ENCODE assay signal across 26 cellular contexts in the genomic region with DNA sequence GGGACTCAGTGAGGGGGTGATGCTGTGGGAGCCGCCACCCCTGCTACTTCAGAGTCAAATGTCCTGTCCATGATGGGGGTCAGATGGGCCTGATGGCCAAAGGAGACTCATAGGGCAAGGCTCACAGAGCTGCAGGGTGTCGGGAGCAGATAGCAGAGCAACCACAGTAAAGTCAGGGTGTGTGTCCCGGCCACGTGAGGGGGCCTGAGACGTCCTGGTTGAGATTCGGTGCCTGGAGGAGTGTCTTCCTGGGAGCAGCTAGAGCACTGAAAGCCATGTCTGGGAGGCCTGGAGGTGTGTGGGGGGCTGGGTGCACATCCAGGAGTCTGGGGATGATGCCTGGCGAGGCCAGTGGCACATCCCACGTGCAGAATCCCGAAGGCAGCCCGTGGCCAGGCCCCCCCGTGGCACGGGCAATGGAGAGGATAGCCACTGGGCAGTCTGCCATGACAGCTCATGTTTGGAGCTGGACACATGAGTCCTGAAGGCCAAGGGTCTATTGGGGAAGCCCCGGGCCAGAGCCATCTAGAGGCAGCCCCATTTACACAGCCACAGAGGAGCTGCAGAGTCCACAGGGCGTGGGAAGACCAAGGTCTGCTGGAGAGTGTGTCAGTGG.
"Had no signal": no experiment of that assay in that cellular context is flagged by ENCODE, and none has a peak within 500 bp of the region (broad histone marks: within the 10 kb centered on the region; RNA-seq: fewer than 3 reads in every experiment).

No MANE protein-coding gene starts in this region.

- DNase-seq: activated CD4-positive, alpha-beta T cell treated with anti-CD3 and anti-CD28 coated beads for 48 hours; activated CD4-positive, alpha-beta T cell treated with anti-CD3 and anti-CD28 coated beads, Interleukin-2, amount 50 U/mL, for 48 hours; activated CD8-positive, alpha-beta memory T cell treated with anti-CD3 and anti-CD28 coated beads for 24 hours; activated effector memory CD4-positive, alpha-beta T cell treated with Interleukin-2 at 50 U/mL for 16 hours; activated naive CD4-positive, alpha-beta T cell treated with Interleukin-2 at 50 U/mL for 16 hours; activated naive CD8-positive, alpha-beta T cell treated with anti-CD3 and anti-CD28 coated beads for 36 hours; brain microvascular endothelial cell; cortex of kidney; effector memory CD8-positive, alpha-beta T cell; erythroblast; naive thymus-derived CD8-positive, alpha-beta T cell; pancreas; stimulated activated CD4-positive, alpha-beta T cell treated with anti-CD3 and anti-CD28 coated beads, Interleukin-15, amount 100 ng/mL, for 24 hours; stimulated activated CD4-positive, alpha-beta T cell treated with anti-CD3 and anti-CD28 coated beads, Interleukin-2, amount 100 ng/mL, for 24 hours; stimulated activated naive CD4-positive, alpha-beta T cell; T-helper 17 cell; T1000; transverse colon; WERI-Rb-1 had no signal

- H3K4me2 ChIP-seq: smooth muscle cell had no signal

- H3K27ac ChIP-seq: brain microvascular endothelial cell, heart left ventricle, neutrophil, pancreas, prostate gland, transverse colon, WERI-Rb-1 had no signal

- H3K4me3 ChIP-seq: heart left ventricle, pancreas, prostate gland, smooth muscle cell, transverse colon had no signal

- H3K9me3 ChIP-seq: neutrophil, pancreas, prostate gland, transverse colon had no signal

- H3K4me3 Mint-ChIP-seq: activated naive CD8-positive, alpha-beta T cell treated with anti-CD3 and anti-CD28 coated beads for 36 hours; effector memory CD8-positive, alpha-beta T cell; memory B cell; naive thymus-derived CD8-positive, alpha-beta T cell; T-helper 17 cell had no signal

- H3K27me3 Mint-ChIP-seq: activated naive CD8-positive, alpha-beta T cell treated with anti-CD3 and anti-CD28 coated beads for 36 hours had no signal

- H3K27me3 ChIP-seq: brain microvascular endothelial cell, neutrophil, pancreas, transverse colon had no signal

- ATAC-seq: activated CD4-positive, CD25-positive, alpha-beta regulatory T cell treated with anti-CD3 and anti-CD28 coated beads, Interleukin-2, amount 50 U/mL, for 24 hours; effector memory CD8-positive, alpha-beta T cell; naive thymus-derived CD8-positive, alpha-beta T cell; T-helper 17 cell had no signal

- H3K4me1 Mint-ChIP-seq: activated naive CD8-positive, alpha-beta T cell treated with anti-CD3 and anti-CD28 coated beads for 36 hours; memory B cell; naive thymus-derived CD8-positive, alpha-beta T cell; T-helper 17 cell had no signal

- FAIRE-seq: astrocyte, pancreas had no signal

- H3K27ac Mint-ChIP-seq: activated naive CD8-positive, alpha-beta T cell treated with anti-CD3 and anti-CD28 coated beads for 36 hours; effector memory CD8-positive, alpha-beta T cell; memory B cell; naive thymus-derived CD8-positive, alpha-beta T cell; T-helper 17 cell had no signal

- H3K36me3 ChIP-seq: brain microvascular endothelial cell, heart left ventricle, neutrophil, pancreas, prostate gland, transverse colon, WERI-Rb-1 had no signal

- H3K4me1 ChIP-seq: heart left ventricle, pancreas, prostate gland, transverse colon had no signal
